In the genomic region with DNA sequence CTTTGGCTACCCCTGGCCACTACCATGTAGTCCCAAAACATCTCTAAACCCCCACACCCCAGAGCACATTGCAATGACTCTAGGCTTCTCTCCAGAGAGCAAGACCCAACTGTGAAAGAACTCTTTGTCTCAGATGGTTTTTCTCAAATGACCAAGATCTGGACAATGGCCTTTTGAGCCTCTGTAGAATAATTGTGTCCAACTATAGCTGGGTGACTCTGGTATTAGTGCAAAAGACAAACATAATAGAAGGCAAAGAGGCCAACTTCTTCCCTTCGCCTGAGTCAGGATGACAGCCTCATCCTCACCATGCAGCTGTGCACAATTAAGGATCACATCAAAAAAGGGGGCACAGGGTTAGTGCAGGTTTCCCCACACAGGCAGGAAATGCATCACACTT, we compare ENCODE assay signal across 25 cellular contexts.
A peak's percentile ranks its signal among the peaks of the same experiment; 100 is the strongest.
DNase-seq lines count a peak whose midpoint lies in the region; ATAC-seq and TF ChIP-seq lines count a peak whose summit lies in the region.
"Had no signal": no experiment of that assay in that cellular context is flagged by ENCODE, and none has a peak within 500 bp of the region (broad histone marks: within the 10 kb centered on the region; RNA-seq: fewer than 3 reads in every experiment).

No MANE protein-coding gene starts in this region.

- CTCF ChIA-PET in PC-9 (lab: Charles Lee): no interaction called here

- H3K36me3 ChIP-seq in H7 (replicated peaks; ENCODE audit: control insufficient read depth, insufficient read depth, low read length): no peaks in the 10 kb centered on the region
- no peaks in the 10 kb centered on the region for H3K36me3 ChIP-seq in PC-9 (ENCODE audit: low read depth)
- H3K36me3 ChIP-seq: adrenal gland, esophagus muscularis mucosa, thoracic aorta had no signal

- no peaks in the 10 kb centered on the region for H3F3A ChIP-seq in PC-9 (ENCODE audit: insufficient read depth, low read depth)

- BruUV-seq in PC-9 (replicated peaks; lab: Mats Ljungman, UMichigan): no TSS peak

- ATAC-seq in sciatic nerve: peak; percentile 71
- ATAC-seq: activated CD8-positive, alpha-beta T cell treated with anti-CD3 and anti-CD28 coated beads, Interleukin-2, amount 10 ng/mL, durations not matched to agents 7 days and 5 days; CD8-positive, alpha-beta T cell; stimulated activated effector memory CD8-positive, alpha-beta T cell treated with anti-CD3 and anti-CD28 coated beads, Interleukin-12 subunit alpha, Interleukin-12 subunit beta, amount 100 ng/mL, for 72 hours had no signal

- no peak for TF ChIP-seq CTCF in PC-9 (conservative IDR thresholded peaks at IDR 0.05)

- H3K79me2 ChIP-seq in PC-9 (ENCODE audit: low read depth): no peaks in the 10 kb centered on the region

- no peaks in the 10 kb centered on the region for H3K9me3 ChIP-seq in PC-9 (ENCODE audit: insufficient read depth, low read depth)
- H3K9me3 ChIP-seq: adrenal gland, esophagus muscularis mucosa, thoracic aorta had no signal

- H3K27ac ChIP-seq in PC-9: no peak overlapping the region
- H3K27ac ChIP-seq: adrenal gland, esophagus muscularis mucosa, KMS-11, skin epidermis, thoracic aorta had no signal

- H3K4me2 ChIP-seq in PC-9: no peak overlapping the region
- H3K4me2 ChIP-seq: KMS-11 had no signal

- H4K20me1 ChIP-seq in PC-9 (ENCODE audit: insufficient read depth): no peaks in the 10 kb centered on the region

- POLR2A ChIA-PET in PC-9 (lab: Charles Lee; ENCODE audit: unreplicated experiment): no interaction called here

- DNase-seq in HCEC 1CT: peak; percentile 51
- peak; percentile 3 for DNase-seq in cerebellar cortex (ENCODE audit: low spot score)
- DNase-seq in hippocampal formation (lab: John Stamatoyannopoulos, UW): peak; percentile 45 to 96
- DNase-seq in sciatic nerve (ENCODE audit: low spot score): no peak
- DNase-seq in mucosa of gallbladder (ENCODE audit: low spot score): no peak
- no peak for DNase-seq in H7
- DNase-seq in CD1c-positive myeloid dendritic cell (ENCODE audit: extremely low spot score): no peak
- no peak for DNase-seq in PC-9
- DNase-seq: activated CD4-positive, CD25-positive, alpha-beta regulatory T cell treated with anti-CD3 and anti-CD28 coated beads, Interleukin-2, amount 50 U/mL, for 72 hours; activated CD8-positive, alpha-beta T cell treated with anti-CD3 and anti-CD28 coated beads, Interleukin-2, amount 10 ng/mL, durations not matched to agents 7 days and 5 days; activated naive CD4-positive, alpha-beta T cell; activated T-cell treated with anti-CD3 and anti-CD28 coated beads, Interleukin-2, amount 50 U/mL, for 24 hours; adrenal gland; CD8-positive, alpha-beta T cell; HFFc6; NCI-H1048; NCI-H2081; OCI-M1; SHP77; stimulated activated CD4-positive, alpha-beta T cell treated with anti-CD3 and anti-CD28 coated beads, Interleukin-2, amount 100 ng/mL, for 24 hours had no signal

- H3K4me3 ChIP-seq in H7 (ENCODE audit: insufficient read depth, low read depth, low read length) (no peak overlapping the region), PC-9 (no peak overlapping the region)
- H3K4me3 ChIP-seq: adrenal gland, esophagus muscularis mucosa, skin epidermis, thoracic aorta had no signal

- no peaks in the 10 kb centered on the region for H3K9me2 ChIP-seq in PC-9 (ENCODE audit: insufficient read depth)

- H2AFZ ChIP-seq in PC-9: no peak overlapping the region

- intact Hi-C loops in sciatic nerve (cut with DNase I) (no loop called here), PC-9 (cut with micrococcal nuclease; ENCODE audit: unreplicated experiment) (no loop called here)

- no peaks in the 10 kb centered on the region for H3K4me1 ChIP-seq in PC-9 (replicated peaks; ENCODE audit: insufficient read depth)
- H3K4me1 ChIP-seq: adrenal gland, esophagus muscularis mucosa had no signal

- no peaks in the 10 kb centered on the region for H3K27me3 ChIP-seq in H7 (ENCODE audit: control insufficient read depth, insufficient read depth, low read length)
- H3K27me3 ChIP-seq in PC-9 (ENCODE audit: insufficient read depth, low read depth): no peaks in the 10 kb centered on the region
- H3K27me3 ChIP-seq: esophagus muscularis mucosa had no signal

Comparison
In these comparisons a context has a peak if more than half of its experiments do, and no peak if none do; other contexts are left out.
1. DNase-seq: peak in HCEC 1CT (single experiment), cerebellar cortex (single experiment) and hippocampal formation (2 of 2); none in sciatic nerve (single experiment), mucosa of gallbladder (single experiment), H7 (single experiment), CD1c-positive myeloid dendritic cell (single experiment) and PC-9 (0 of 2).